ENCODE assay signal across 7 cellular contexts in the genomic region with DNA sequence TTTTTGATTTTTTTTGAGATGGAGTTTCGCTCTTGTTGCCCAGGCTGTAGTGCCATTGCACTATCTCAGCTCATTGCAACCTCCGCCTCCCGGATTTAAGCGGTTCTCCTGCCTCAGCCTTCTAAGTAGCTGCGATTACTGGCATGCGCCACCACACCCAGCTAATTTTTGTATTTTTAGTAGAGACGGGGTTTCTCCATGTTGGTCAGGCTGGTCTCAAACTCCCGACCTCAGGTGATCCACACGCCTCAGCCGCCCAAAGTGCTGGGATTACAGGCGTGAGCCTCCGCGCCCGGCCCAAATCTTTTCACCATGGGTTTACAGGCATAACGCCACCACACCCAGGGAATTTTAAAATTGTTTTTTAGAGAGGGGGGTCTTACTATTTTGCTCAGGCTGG. TPM values are rescaled to one million over a fixed set of nuclear protein-coding genes. Genes with fewer than 3 reads are reported as not detected.
A peak's percentile ranks its signal among the peaks of the same experiment; 100 is the strongest.
DNase-seq lines count a peak whose midpoint lies in the region; ATAC-seq and TF ChIP-seq lines count a peak whose summit lies in the region.
"Not testable (repeated sequence)": the region's sequence is repeated elsewhere in the genome, so short reads cannot be mapped to it uniquely, and the experiment has no call there.

No MANE protein-coding gene starts in this region.

- H3K79me2 ChIP-seq in Karpas-422 (ENCODE audit: low read length) = peaks cover 65% of the 10 kb centered on the region

- not testable (repeated sequence) for TF ChIP-seq EP300 in esophagus muscularis mucosa (IDR thresholded peaks at IDR 0.05)

- not testable (repeated sequence) for H4K91ac ChIP-seq in mesenchymal stem cell (ENCODE audit: low read length)

- POLR2A ChIA-PET in CD4-positive, alpha-beta T cell (lab: Charles Lee) = interaction anchor here (0.6 to 5.8 kb wide), 12 partner anchors 9 to 177 kb away, joined by 3 to 113 read pairs (median 4); partner anchors contain the start of genes ERO1A, GPR137C, PSMC6 and TXNDC16
- POLR2A ChIA-PET in WTC11 (lab: Charles Lee) = interaction anchor here (1.3 to 1.7 kb wide), 2 partner anchors 62 to 177 kb away, joined by 11 to 19 read pairs; partner anchors contain the start of genes GNPNAT1, GPR137C and TXNDC16

- not testable (repeated sequence) for H3K9me2 ChIP-seq in Karpas-422 (replicated peaks; ENCODE audit: insufficient read depth, low read length)

- 87% methylated on average over 15 of the region's 15 CpGs for WGBS in esophagus muscularis mucosa
- 90% methylated on average over 14 of the region's 15 CpGs for WGBS in mesenchymal stem cell

- peaks cover 41% of the 10 kb centered on the region for H3K36me3 ChIP-seq in Karpas-422 (ENCODE audit: insufficient read depth, low read length)
- H3K36me3 ChIP-seq in esophagus muscularis mucosa = peaks cover 10 to 54% (median 39%) of the 10 kb centered on the region in 4 donors
- peaks cover 21 to 60% of the 10 kb centered on the region in 2 experiments for H3K36me3 ChIP-seq in mesenchymal stem cell (ENCODE audit: control insufficient read depth in 1 of 2, insufficient read depth in 2 of 2, low read depth in 1 of 2, low read length in 2 of 2)
- peaks cover 0 to 49% of the 10 kb centered on the region in 2 donors for H3K36me3 ChIP-seq in gastrocnemius medialis

- H2BK15ac ChIP-seq in mesenchymal stem cell (ENCODE audit: low read depth, poor library complexity, severe bottlenecking) = not testable (repeated sequence)

- TF ChIP-seq CTCF in CD4-positive, alpha-beta T cell (IDR thresholded peaks at IDR 0.05); WTC11 (IDR thresholded peaks at IDR 0.05); esophagus muscularis mucosa (IDR thresholded peaks at IDR 0.05); gastrocnemius medialis (IDR thresholded peaks at IDR 0.05 in 4 of 5, conservative IDR thresholded peaks at IDR 0.05 in 1 of 5): not testable (repeated sequence)

- intact Hi-C loops in CD4-positive, alpha-beta T cell (cut with DNase I, micrococcal nuclease); esophagus muscularis mucosa (cut with DNase I); gastrocnemius medialis (cut with DNase I; ENCODE audit: low total_unique reads): not testable (repeated sequence)

- H3K4me1 ChIP-seq in Karpas-422 (ENCODE audit: low read length) (peaks cover 40% of the 10 kb centered on the region), esophagus muscularis mucosa (peaks cover 8 to 27% (median 17%) of the 10 kb centered on the region in 4 donors), gastrocnemius medialis (peaks cover 11 to 13% of the 10 kb centered on the region in 2 donors)
- not testable (repeated sequence) for H3K4me1 ChIP-seq in mesenchymal stem cell (ENCODE audit: control insufficient read depth, insufficient read depth, low read depth, low read length)

- H2BK120ac ChIP-seq in mesenchymal stem cell (ENCODE audit: low read depth, low read length) = not testable (repeated sequence)

- not testable (repeated sequence) for DNase-seq in CD4-positive, alpha-beta T cell; Karpas-422; WTC11 (ENCODE audit: low spot score); activated naive CD8-positive, alpha-beta T cell treated with anti-CD3 and anti-CD28 coated beads for 36 hours; esophagus muscularis mucosa (ENCODE audit: extremely low spot score); mesenchymal stem cell; gastrocnemius medialis

- not testable (repeated sequence) for H3K23ac ChIP-seq in mesenchymal stem cell (ENCODE audit: low read length in 2 of 2)

- not testable (repeated sequence) for H2AFZ ChIP-seq in Karpas-422 (ENCODE audit: low read length); mesenchymal stem cell (ENCODE audit: low read depth, low read length)

- peaks cover 11% of the 10 kb centered on the region for H3K79me1 ChIP-seq in mesenchymal stem cell (replicated peaks; ENCODE audit: low read length, poor library complexity, severe bottlenecking)

- in situ Hi-C loops in gastrocnemius medialis (cut with MboI; ENCODE audit: low sequenced_read_pairs in 4 of 4) = not testable (repeated sequence)

- CTCF ChIA-PET in CD4-positive, alpha-beta T cell (lab: Charles Lee) = interaction anchor here (0.7 to 1.4 kb wide), 2 partner anchors 9 to 33 kb away, joined by 3 to 4 read pairs; no protein-coding TSS in a partner anchor
- CTCF ChIA-PET in WTC11 (lab: Charles Lee) = interaction anchor here (0.5 to 1.9 kb wide), 4 partner anchors 174 to 489 kb away, joined by 3 to 6 read pairs (median 3); no protein-coding TSS in a partner anchor

- H2BK5ac ChIP-seq in mesenchymal stem cell (ENCODE audit: low read depth, low read length, poor library complexity, severe bottlenecking) = not testable (repeated sequence)

- TF ChIP-seq POLR2A in esophagus muscularis mucosa (IDR thresholded peaks at IDR 0.05; ENCODE audit: low read depth); gastrocnemius medialis (IDR thresholded peaks at IDR 0.05): not testable (repeated sequence)

- H3K27me3 ChIP-seq in CD4-positive, alpha-beta T cell (ENCODE audit: control insufficient read depth, insufficient read depth, low read length); Karpas-422 (ENCODE audit: low read length); esophagus muscularis mucosa; mesenchymal stem cell (ENCODE audit: control insufficient read depth in 1 of 2, insufficient read depth in 1 of 2, low read length in 2 of 2); gastrocnemius medialis: not testable (repeated sequence)

- H3K4me3 ChIP-seq in Karpas-422 (ENCODE audit: low read length); esophagus muscularis mucosa; mesenchymal stem cell (ENCODE audit: insufficient read depth in 1 of 2, low read depth in 1 of 2, low read length in 2 of 2); gastrocnemius medialis: not testable (repeated sequence)

- H3K27me3 Mint-ChIP-seq in CD4-positive, alpha-beta T cell; WTC11 (ENCODE audit: low read depth); activated naive CD8-positive, alpha-beta T cell treated with anti-CD3 and anti-CD28 coated beads for 36 hours: not testable (repeated sequence)

- not testable (repeated sequence) for H2AK5ac ChIP-seq in mesenchymal stem cell (ENCODE audit: low read length, severe bottlenecking)

- not testable (repeated sequence) for H2BK12ac ChIP-seq in mesenchymal stem cell (ENCODE audit: low read length in 2 of 2)

- H4K8ac ChIP-seq in mesenchymal stem cell (ENCODE audit: low read length) = not testable (repeated sequence)

- H3K18ac ChIP-seq in mesenchymal stem cell (ENCODE audit: low read depth in 1 of 2, low read length in 2 of 2) = not testable (repeated sequence)

- H3K9me3 ChIP-seq in CD4-positive, alpha-beta T cell (ENCODE audit: control insufficient read depth, low read length); Karpas-422 (ENCODE audit: low read length); esophagus muscularis mucosa; mesenchymal stem cell (ENCODE audit: control insufficient read depth, low read length); gastrocnemius medialis: not testable (repeated sequence)

- H3K36me3 Mint-ChIP-seq in CD4-positive, alpha-beta T cell (ENCODE audit: low read depth) = peaks cover 76% of the 10 kb centered on the region
- peaks cover 23% of the 10 kb centered on the region for H3K36me3 Mint-ChIP-seq in WTC11
- peaks cover 23% of the 10 kb centered on the region for H3K36me3 Mint-ChIP-seq in activated naive CD8-positive, alpha-beta T cell treated with anti-CD3 and anti-CD28 coated beads for 36 hours

- not testable (repeated sequence) for H3K9me3 Mint-ChIP-seq in CD4-positive, alpha-beta T cell; WTC11; activated naive CD8-positive, alpha-beta T cell treated with anti-CD3 and anti-CD28 coated beads for 36 hours

- not testable (repeated sequence) for H4K20me1 ChIP-seq in Karpas-422 (ENCODE audit: insufficient read depth, low read depth, low read length)

- not testable (repeated sequence) for H3K9ac ChIP-seq in Karpas-422 (ENCODE audit: low read length)
- peak overlapping the region; percentile 85 for H3K9ac ChIP-seq in mesenchymal stem cell (ENCODE audit: low read length)

- peaks cover 39% of the 10 kb centered on the region for H3K4me1 Mint-ChIP-seq in CD4-positive, alpha-beta T cell (ENCODE audit: low read depth)
- H3K4me1 Mint-ChIP-seq in WTC11 = peaks cover 33% of the 10 kb centered on the region
- peaks cover 23% of the 10 kb centered on the region for H3K4me1 Mint-ChIP-seq in activated naive CD8-positive, alpha-beta T cell treated with anti-CD3 and anti-CD28 coated beads for 36 hours

- peak overlapping the region; percentile 89 for H3K4me2 ChIP-seq in Karpas-422 (ENCODE audit: low read depth, low read length, poor library complexity, severe bottlenecking)
- H3K4me2 ChIP-seq in mesenchymal stem cell (ENCODE audit: low read length, poor library complexity, severe bottlenecking) = not testable (repeated sequence)

- not testable (repeated sequence) for ATAC-seq in CD4-positive, alpha-beta T cell (ENCODE audit: poor library complexity); WTC11; gastrocnemius medialis

- H3K27ac Mint-ChIP-seq in CD4-positive, alpha-beta T cell = peak overlapping the region; percentile 94
- H3K27ac Mint-ChIP-seq in WTC11 = peak overlapping the region; percentile 99
- peak overlapping the region; percentile 58 for H3K27ac Mint-ChIP-seq in activated naive CD8-positive, alpha-beta T cell treated with anti-CD3 and anti-CD28 coated beads for 36 hours

- H3K4me3 Mint-ChIP-seq in CD4-positive, alpha-beta T cell = peak overlapping the region; percentile 72
- peak overlapping the region; percentile 61 for H3K4me3 Mint-ChIP-seq in WTC11
- H3K4me3 Mint-ChIP-seq in activated naive CD8-positive, alpha-beta T cell treated with anti-CD3 and anti-CD28 coated beads for 36 hours = peak overlapping the region; percentile 45

- H3K14ac ChIP-seq in mesenchymal stem cell (ENCODE audit: low read length in 2 of 2) = not testable (repeated sequence)

- H3K4ac ChIP-seq in mesenchymal stem cell (ENCODE audit: low read depth in 1 of 2, low read length in 2 of 2) = not testable (repeated sequence)

- not testable (repeated sequence) for H3K27ac ChIP-seq in CD4-positive, alpha-beta T cell (ENCODE audit: low read depth, low read length); mesenchymal stem cell (ENCODE audit: low read length, poor library complexity, severe bottlenecking)
- H3K27ac ChIP-seq in Karpas-422 (ENCODE audit: low read length) (peak overlapping the region; percentile 73; the same call in 1 of the 2 replicates), esophagus muscularis mucosa (replicated peaks in 1 of 4) (peak overlapping the region; percentile 69 to 94 (median 90)), gastrocnemius medialis (peak overlapping the region; percentile 90 to 98 (median 94))

RNA-seq across cellular contexts. Expression of gene STYX, which starts 0.9 kb away (rescaled TPM):
- total RNA-seq in CD4-positive, alpha-beta T cell = 10 to 100 TPM; 15.3 to 16.2 TPM
- 14.5 and 40.5 TPM in 2 replicates for total RNA-seq in Karpas-422 (2014; rRNA removed; shearing (Covaris generic); ENCODE audit: low replicate concordance)
- total RNA-seq in WTC11 (2021) (21.1 to 22.8 TPM (median 21.4 TPM) in 3 replicates), esophagus muscularis mucosa (10 to 100 TPM; 16.6 to 25.2 (median 20.7) TPM), gastrocnemius medialis (10 to 100 TPM; 17.1 to 30.7 (median 20.3) TPM)
- total RNA-seq in activated naive CD8-positive, alpha-beta T cell treated with anti-CD3 and anti-CD28 coated beads for 36 hours = 10 to 100 TPM; 16.3 to 17.5 TPM
- polyA plus RNA-seq in mesenchymal stem cell (2013, experiment 1 of 2) = 16.8 TPM
- polyA plus RNA-seq in mesenchymal stem cell (2013, experiment 2 of 2) = 17.3 TPM

RNA-seq across cellular contexts. Expression of gene PSMC6, which starts 22.0 kb away (rescaled TPM):
- 100 to 1,000 TPM; 110 to 111 TPM for total RNA-seq in CD4-positive, alpha-beta T cell
- 123 and 132 TPM in 2 replicates for total RNA-seq in Karpas-422 (2014; rRNA removed; shearing (Covaris generic); ENCODE audit: low replicate concordance)
- total RNA-seq in WTC11 (2021) (74.7 to 96.4 TPM (median 89.1 TPM) in 3 replicates), esophagus muscularis mucosa (10 to 100 TPM; 53.5 to 80.8 (median 63.7) TPM), gastrocnemius medialis (100 to 1,000 TPM; 158 to 251 (median 178) TPM)
- total RNA-seq in activated naive CD8-positive, alpha-beta T cell treated with anti-CD3 and anti-CD28 coated beads for 36 hours = 100 to 1,000 TPM; 117 to 123 TPM
- 62.7 TPM for polyA plus RNA-seq in mesenchymal stem cell (2013, experiment 1 of 2)
- polyA plus RNA-seq in mesenchymal stem cell (2013, experiment 2 of 2) = 66.8 TPM

RNA-seq across cellular contexts. Expression of gene ERO1A, which starts 33.7 kb away (rescaled TPM):
- total RNA-seq in CD4-positive, alpha-beta T cell = 10 to 100 TPM; 58.6 to 60.7 TPM
- total RNA-seq in Karpas-422 (2014; rRNA removed; shearing (Covaris generic); ENCODE audit: low replicate concordance) = 97.3 and 105 TPM in 2 replicates
- total RNA-seq in WTC11 (2021) (44.6 to 58.8 TPM (median 57.8 TPM) in 3 replicates), esophagus muscularis mucosa (10 to 100 TPM; 35.5 to 42.7 (median 37.9) TPM), gastrocnemius medialis (10 to 100 TPM; 11.9 to 25.6 (median 19.1) TPM)
- total RNA-seq in activated naive CD8-positive, alpha-beta T cell treated with anti-CD3 and anti-CD28 coated beads for 36 hours = 100 to 1,000 TPM; 120 to 121 TPM
- polyA plus RNA-seq in mesenchymal stem cell (2013, experiment 1 of 2) = 86.7 TPM
- polyA plus RNA-seq in mesenchymal stem cell (2013, experiment 2 of 2) = 88.2 TPM
